In the genomic region with DNA sequence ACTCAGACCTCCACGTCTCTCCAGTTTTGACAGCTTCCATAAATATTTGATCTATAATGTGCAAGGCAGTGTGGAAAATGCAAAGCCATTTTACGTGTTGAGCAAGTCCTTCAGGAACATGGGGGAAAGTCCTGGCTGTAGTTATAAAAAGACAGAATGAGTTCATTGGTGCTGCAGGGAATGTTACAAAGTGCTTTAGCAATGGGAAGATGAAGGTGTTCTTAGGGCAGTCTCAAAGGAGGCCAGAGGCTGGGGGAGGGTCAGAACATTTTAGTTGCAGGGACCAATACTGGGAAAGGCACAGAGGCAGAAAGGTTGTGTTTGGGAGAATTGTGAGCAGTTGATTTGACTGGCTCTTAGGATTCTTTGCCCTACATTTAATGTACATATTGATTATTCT, we compare ENCODE assay signal across 2 cellular contexts.
TF ChIP-seq lines count a peak whose summit lies in the region.

No MANE protein-coding gene starts in this region.

TF ChIP-seq in GM23338, 12 proteins besides CTCF, POLR2A, EP300 and RAD21 (continued from another document):
- TF ChIP-seq, protein P1, sequence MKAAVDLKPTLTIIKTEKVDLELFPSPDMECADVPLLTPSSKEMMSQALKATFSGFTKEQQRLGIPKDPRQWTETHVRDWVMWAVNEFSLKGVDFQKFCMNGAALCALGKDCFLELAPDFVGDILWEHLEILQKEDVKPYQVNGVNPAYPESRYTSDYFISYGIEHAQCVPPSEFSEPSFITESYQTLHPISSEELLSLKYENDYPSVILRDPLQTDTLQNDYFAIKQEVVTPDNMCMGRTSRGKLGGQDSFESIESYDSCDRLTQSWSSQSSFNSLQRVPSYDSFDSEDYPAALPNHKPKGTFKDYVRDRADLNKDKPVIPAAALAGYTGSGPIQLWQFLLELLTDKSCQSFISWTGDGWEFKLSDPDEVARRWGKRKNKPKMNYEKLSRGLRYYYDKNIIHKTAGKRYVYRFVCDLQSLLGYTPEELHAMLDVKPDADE (IDR thresholded peaks at IDR 0.05), result no peak
- no peak for TF ChIP-seq CREB1 (CRISPR knock-in tag; IDR thresholded peaks at IDR 0.05; ENCODE audit: low read depth)
- TF ChIP-seq, protein P2, sequence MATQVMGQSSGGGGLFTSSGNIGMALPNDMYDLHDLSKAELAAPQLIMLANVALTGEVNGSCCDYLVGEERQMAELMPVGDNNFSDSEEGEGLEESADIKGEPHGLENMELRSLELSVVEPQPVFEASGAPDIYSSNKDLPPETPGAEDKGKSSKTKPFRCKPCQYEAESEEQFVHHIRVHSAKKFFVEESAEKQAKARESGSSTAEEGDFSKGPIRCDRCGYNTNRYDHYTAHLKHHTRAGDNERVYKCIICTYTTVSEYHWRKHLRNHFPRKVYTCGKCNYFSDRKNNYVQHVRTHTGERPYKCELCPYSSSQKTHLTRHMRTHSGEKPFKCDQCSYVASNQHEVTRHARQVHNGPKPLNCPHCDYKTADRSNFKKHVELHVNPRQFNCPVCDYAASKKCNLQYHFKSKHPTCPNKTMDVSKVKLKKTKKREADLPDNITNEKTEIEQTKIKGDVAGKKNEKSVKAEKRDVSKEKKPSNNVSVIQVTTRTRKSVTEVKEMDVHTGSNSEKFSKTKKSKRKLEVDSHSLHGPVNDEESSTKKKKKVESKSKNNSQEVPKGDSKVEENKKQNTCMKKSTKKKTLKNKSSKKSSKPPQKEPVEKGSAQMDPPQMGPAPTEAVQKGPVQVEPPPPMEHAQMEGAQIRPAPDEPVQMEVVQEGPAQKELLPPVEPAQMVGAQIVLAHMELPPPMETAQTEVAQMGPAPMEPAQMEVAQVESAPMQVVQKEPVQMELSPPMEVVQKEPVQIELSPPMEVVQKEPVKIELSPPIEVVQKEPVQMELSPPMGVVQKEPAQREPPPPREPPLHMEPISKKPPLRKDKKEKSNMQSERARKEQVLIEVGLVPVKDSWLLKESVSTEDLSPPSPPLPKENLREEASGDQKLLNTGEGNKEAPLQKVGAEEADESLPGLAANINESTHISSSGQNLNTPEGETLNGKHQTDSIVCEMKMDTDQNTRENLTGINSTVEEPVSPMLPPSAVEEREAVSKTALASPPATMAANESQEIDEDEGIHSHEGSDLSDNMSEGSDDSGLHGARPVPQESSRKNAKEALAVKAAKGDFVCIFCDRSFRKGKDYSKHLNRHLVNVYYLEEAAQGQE (IDR thresholded peaks at IDR 0.05; ENCODE audit: unreplicated experiment), result no peak

TF ChIP-seq in H1, 55 proteins besides CTCF, POLR2A, EP300 and RAD21 (continued from another document):
- TF ChIP-seq TAF1 (IDR thresholded peaks at IDR 0.05; ENCODE audit: low read depth, low read length), result no peak
- TF ChIP-seq SIX5 (IDR thresholded peaks at IDR 0.05; ENCODE audit: low read depth, low read length), result no peak
- TF ChIP-seq CEBPB (IDR thresholded peaks at IDR 0.05; ENCODE audit: low read depth, low read length), result no peak
- TF ChIP-seq, protein P3, sequence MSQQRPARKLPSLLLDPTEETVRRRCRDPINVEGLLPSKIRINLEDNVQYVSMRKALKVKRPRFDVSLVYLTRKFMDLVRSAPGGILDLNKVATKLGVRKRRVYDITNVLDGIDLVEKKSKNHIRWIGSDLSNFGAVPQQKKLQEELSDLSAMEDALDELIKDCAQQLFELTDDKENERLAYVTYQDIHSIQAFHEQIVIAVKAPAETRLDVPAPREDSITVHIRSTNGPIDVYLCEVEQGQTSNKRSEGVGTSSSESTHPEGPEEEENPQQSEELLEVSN (IDR thresholded peaks at IDR 0.05), result no peak
- TF ChIP-seq CREB1 (IDR thresholded peaks at IDR 0.05), result no peak
- no peak for TF ChIP-seq SIN3A (conservative IDR thresholded peaks at IDR 0.05 in 1 of 2, IDR thresholded peaks at IDR 0.05 in 1 of 2; ENCODE audit: low read depth in 1 of 2, low read length in 2 of 2)
- no peak for TF ChIP-seq JUN (IDR thresholded peaks at IDR 0.05; ENCODE audit: low read depth, low read length)
- TF ChIP-seq RNF2 (IDR thresholded peaks at IDR 0.05; ENCODE audit: borderline replicate concordance, low read depth, low read length, missing control alignments, poor library complexity, severe bottlenecking), result no peak
- TF ChIP-seq YY1 (IDR thresholded peaks at IDR 0.05; ENCODE audit: low read depth, low read length), result no peak
- TF ChIP-seq ATF3 (IDR thresholded peaks at IDR 0.05; ENCODE audit: insufficient read depth, low read depth, low read length), result no peak
- TF ChIP-seq SUZ12 (IDR thresholded peaks at IDR 0.05; ENCODE audit: low read length), result no peak
- no peak for TF ChIP-seq SRF (IDR thresholded peaks at IDR 0.05; ENCODE audit: low read depth, low read length)
